Comparison of ENCODE assay signal across 17 cellular contexts in genomic region chr13:100197116-100197515, GRCh38.
"Had no signal": no experiment of that assay in that cellular context is flagged by ENCODE, and none has a peak within 500 bp of the region (broad histone marks: within the 10 kb centered on the region; RNA-seq: fewer than 3 reads in every experiment).

No MANE protein-coding gene starts in this region.

- ATAC-seq: foreskin keratinocyte had no signal

- H3K4me3 ChIP-seq: colonic mucosa, left ventricle myocardium inferior, lower lobe of right lung, smooth muscle cell, tibial artery, upper lobe of right lung, vagina had no signal

- H3K27ac ChIP-seq: foreskin keratinocyte, left ventricle myocardium inferior, lower lobe of right lung, neutrophil, tibial artery, upper lobe of right lung, vagina had no signal

- H3K4me1 ChIP-seq: foreskin keratinocyte, left ventricle myocardium inferior, lower lobe of right lung, tibial artery, upper lobe of right lung, vagina had no signal

- DNase-seq: dermis blood vessel endothelial cell; erythroblast; foreskin keratinocyte; immature natural killer cell; left ventricle myocardium inferior; lower lobe of right lung; mesenchymal stem cell; naive B cell; right cardiac atrium; stimulated activated CD4-positive, alpha-beta T cell treated with anti-CD3 and anti-CD28 coated beads, Interleukin-2, amount 100 ng/mL, for 48 hours; stimulated activated naive CD4-positive, alpha-beta T cell treated with Interleukin-2 at 50 U/mL for 16 hours; tibial artery; upper lobe of right lung had no signal

- H3K9me3 ChIP-seq: colonic mucosa, neutrophil, tibial artery, upper lobe of right lung, vagina had no signal

- H3K27me3 ChIP-seq: colonic mucosa, foreskin keratinocyte, neutrophil, tibial artery, upper lobe of right lung, vagina had no signal

- H3K36me3 ChIP-seq: colonic mucosa, left ventricle myocardium inferior, lower lobe of right lung, neutrophil, tibial artery, upper lobe of right lung, vagina had no signal
